33 cellular contexts compared by ENCODE assay signal in genomic region chr2:37281916-37282315, GRCh38. TPM values are rescaled to one million over a fixed set of nuclear protein-coding genes. Genes with fewer than 3 reads are reported as not detected.
DNase-seq lines count a peak whose midpoint lies in the region; ATAC-seq and TF ChIP-seq lines count a peak whose summit lies in the region.
"Had no signal": no experiment of that assay in that cellular context is flagged by ENCODE, and none has a peak within 500 bp of the region (broad histone marks: within the 10 kb centered on the region; RNA-seq: fewer than 3 reads in every experiment).

No MANE protein-coding gene starts in this region.

- TF ChIP-seq CTCF in GM23338 (conservative IDR thresholded peaks at IDR 0.05; ENCODE audit: low read depth in 2 of 2) (peak; percentile 34 to 40; a peak in 3 of 4 replicates), RWPE2 (IDR thresholded peaks at IDR 0.05; ENCODE audit: poor library complexity, severe bottlenecking) (peak; percentile 13), fibroblast of mammary gland (conservative IDR thresholded peaks at IDR 0.05; ENCODE audit: control insufficient read depth, insufficient read depth, low read depth, low read length) (peak; percentile 8), WTC11 (IDR thresholded peaks at IDR 0.05) (no peak)

- H3K4me1 ChIP-seq in ACC112 (ENCODE audit: control insufficient read depth, insufficient read depth, low read length, unreplicated experiment) = peaks cover 34% of the 10 kb centered on the region
- H3K4me1 ChIP-seq in GM23338 (ENCODE audit: insufficient read depth) = no peaks in the 10 kb centered on the region
- no peaks in the 10 kb centered on the region for H3K4me1 ChIP-seq in RWPE2 (ENCODE audit: insufficient read depth, poor library complexity, severe bottlenecking)
- H3K4me1 ChIP-seq: body of pancreas, left lung, right atrium auricular region, spleen, vagina had no signal

- ATAC-seq in GM23338 (no peak), RWPE2 (ENCODE audit: low read depth) (no peak), WTC11 (no peak)
- ATAC-seq: body of pancreas; esophagus mucosa; gastroesophageal sphincter; left lung; naive thymus-derived CD4-positive, alpha-beta T cell; stimulated activated naive B cell treated with anti-CD40 and anti-IgM and Interleukin-4, amounts not matched to agents 10 μg/mL and 1 μg/mL and 100 μg/mL, for 72 hours had no signal

- no peak overlapping the region for H3K4me2 ChIP-seq in GM23338

- no peaks in the 10 kb centered on the region for H4K20me1 ChIP-seq in GM23338 (replicated peaks; ENCODE audit: insufficient read depth)

- H3K36me3 Mint-ChIP-seq in GM23338 (ENCODE audit: low read depth) (peaks cover 22% of the 10 kb centered on the region), WTC11 (peaks cover 44% of the 10 kb centered on the region)

- H3K4me3 ChIP-seq in ACC112 (ENCODE audit: low read depth, low read length) (no peak overlapping the region), GM23338 (no peak overlapping the region), RWPE2 (ENCODE audit: severe bottlenecking) (no peak overlapping the region), fibroblast of mammary gland (ENCODE audit: control insufficient read depth, low read depth, low read length) (no peak overlapping the region)
- H3K4me3 ChIP-seq: body of pancreas, gastroesophageal sphincter, left lung, right atrium auricular region, spleen, vagina had no signal

- H3K4me3 Mint-ChIP-seq in GM23338 (no peak overlapping the region), WTC11 (no peak overlapping the region)
- H3K4me3 Mint-ChIP-seq: activated B cell treated with CpG ODN at 0.5 μM for 24 hours; mesothelial cell of epicardium; naive thymus-derived CD4-positive, alpha-beta T cell; stimulated activated naive B cell treated with anti-CD40 and anti-IgM and Interleukin-4, amounts not matched to agents 10 μg/mL and 1 μg/mL and 100 μg/mL, for 72 hours had no signal

- no peaks in the 10 kb centered on the region for H3K4me1 Mint-ChIP-seq in GM23338
- H3K4me1 Mint-ChIP-seq in WTC11 = no peaks in the 10 kb centered on the region
- H3K4me1 Mint-ChIP-seq: naive thymus-derived CD4-positive, alpha-beta T cell; stimulated activated naive B cell treated with anti-CD40 and anti-IgM and Interleukin-4, amounts not matched to agents 10 μg/mL and 1 μg/mL and 100 μg/mL, for 72 hours had no signal

- H3K36me3 ChIP-seq in ACC112 (ENCODE audit: insufficient read depth, low read length) = peaks cover 26% of the 10 kb centered on the region
- H3K36me3 ChIP-seq in GM23338 (ENCODE audit: insufficient read depth) = peaks cover 24% of the 10 kb centered on the region
- H3K36me3 ChIP-seq in RWPE2 (ENCODE audit: low read depth) = peaks cover 82% of the 10 kb centered on the region

- H3K9me2 ChIP-seq in GM23338 (ENCODE audit: insufficient read depth) = no peaks in the 10 kb centered on the region

- no peaks in the 10 kb centered on the region for H3K9me3 ChIP-seq in RWPE2 (ENCODE audit: severe bottlenecking)
- H3K9me3 ChIP-seq: body of pancreas, gastroesophageal sphincter, left lung, right atrium auricular region, spleen, vagina had no signal

- no peaks in the 10 kb centered on the region for H3K27me3 Mint-ChIP-seq in GM23338 (ENCODE audit: insufficient read depth, low read depth, poor library complexity)
- no peaks in the 10 kb centered on the region for H3K27me3 Mint-ChIP-seq in WTC11 (ENCODE audit: low read depth)
- H3K27me3 Mint-ChIP-seq: activated B cell treated with CpG ODN at 0.5 μM for 24 hours; naive thymus-derived CD4-positive, alpha-beta T cell; stimulated activated naive B cell treated with anti-CD40 and anti-IgM and Interleukin-4, amounts not matched to agents 10 μg/mL and 1 μg/mL and 100 μg/mL, for 72 hours had no signal

- CTCF ChIA-PET in WTC11 (lab: Charles Lee) = no interaction called here

- H3K27ac ChIP-seq in ACC112 (ENCODE audit: low read depth, low read length) (peak overlapping the region; percentile 83; the same call in 1 of the 2 replicates), GM23338 (ENCODE audit: low read depth) (no peak overlapping the region), RWPE2 (ENCODE audit: poor library complexity, severe bottlenecking) (no peak overlapping the region)
- H3K27ac ChIP-seq: body of pancreas, gastroesophageal sphincter, left lung, right atrium auricular region, spleen, vagina had no signal

- H3K27ac Mint-ChIP-seq in GM23338 (no peak overlapping the region), WTC11 (no peak overlapping the region)
- H3K27ac Mint-ChIP-seq: stimulated activated naive B cell treated with anti-CD40 and anti-IgM and Interleukin-4, amounts not matched to agents 10 μg/mL and 1 μg/mL and 100 μg/mL, for 72 hours had no signal

- DNase-seq in GM23338 (ENCODE audit: low spot score) (no peak), RWPE2 (ENCODE audit: low spot score) (no peak), fibroblast of mammary gland (ENCODE audit: low read depth) (no peak), dermis blood vessel endothelial cell (no peak), WTC11 (ENCODE audit: low spot score) (no peak), mesenteric fat pad (ENCODE audit: low spot score) (no peak), iPS-NIHi7 (ENCODE audit: extremely low spot score) (no peak)
- DNase-seq: activated B cell treated with CpG ODN at 0.5 μM for 24 hours; activated CD4-positive, alpha-beta T cell treated with anti-CD3 and anti-CD28 coated beads, Interleukin-2, amount 50 U/mL, for 48 hours; activated effector memory CD4-positive, alpha-beta T cell treated with anti-CD3 and anti-CD28 coated beads, Interleukin-2, amount 50 U/mL, for 16 hours; body of pancreas; C1 segment of cervical spinal cord; Calu3; effector memory CD4-positive, alpha-beta T cell; EL; hippocampal formation; left lung; naive thymus-derived CD4-positive, alpha-beta T cell; NCI-H1436 treated with DMSO at 0.1 percent for 48 hours; NCI-H524 treated with DMSO at 0.1 percent for 48 hours; NK-92 treated with Interleukin-12 subunit alpha and Interleukin-12 subunit beta, amount 100 ng/mL, for 24 hours; occipital lobe; RPMI8226; spleen; stimulated activated CD4-positive, alpha-beta T cell treated with anti-CD3 and anti-CD28 coated beads, Interleukin-2, amount 100 ng/mL, for 48 hours; stimulated activated naive B cell treated with anti-CD40 and anti-IgM and Interleukin-4, amounts not matched to agents 10 μg/mL and 1 μg/mL and 100 μg/mL, for 72 hours; T-helper 9 cell had no signal

- H3K9me3 Mint-ChIP-seq in GM23338 = no peaks in the 10 kb centered on the region
- H3K9me3 Mint-ChIP-seq in WTC11 = no peaks in the 10 kb centered on the region
- H3K9me3 Mint-ChIP-seq: activated B cell treated with CpG ODN at 0.5 μM for 24 hours; mesothelial cell of epicardium; naive thymus-derived CD4-positive, alpha-beta T cell; stimulated activated naive B cell treated with anti-CD40 and anti-IgM and Interleukin-4, amounts not matched to agents 10 μg/mL and 1 μg/mL and 100 μg/mL, for 72 hours had no signal

- H3K27me3 ChIP-seq in ACC112 (ENCODE audit: insufficient read depth, low read length) (no peaks in the 10 kb centered on the region), GM23338 (ENCODE audit: insufficient read depth) (no peaks in the 10 kb centered on the region), RWPE2 (ENCODE audit: insufficient read depth, poor library complexity, severe bottlenecking) (no peaks in the 10 kb centered on the region)
- H3K27me3 ChIP-seq: body of pancreas, gastroesophageal sphincter, left lung, right atrium auricular region, spleen, vagina had no signal

- H2AFZ ChIP-seq in ACC112 (ENCODE audit: low read length, unreplicated experiment) (no peak overlapping the region), GM23338 (no peak overlapping the region)

- POLR2A ChIA-PET in WTC11 (lab: Charles Lee) = no interaction called here

- H3K79me2 ChIP-seq in ACC112 (ENCODE audit: control insufficient read depth, insufficient read depth, low read length, unreplicated experiment) = no peaks in the 10 kb centered on the region
- no peaks in the 10 kb centered on the region for H3K79me2 ChIP-seq in GM23338 (replicated peaks; ENCODE audit: insufficient read depth)

- no peaks in the 10 kb centered on the region for H3F3A ChIP-seq in GM23338 (replicated peaks; ENCODE audit: low read depth)

TF ChIP-seq in GM23338, 12 proteins besides CTCF, POLR2A, EP300 and RAD21 (continues in another document):
- TF ChIP-seq ETS1 (IDR thresholded peaks at IDR 0.05) = no peak
- no peak for TF ChIP-seq ZNF331 (CRISPR knock-in tag; IDR thresholded peaks at IDR 0.05; ENCODE audit: low read depth)

TF ChIP-seq in WTC11, 78 proteins besides CTCF, POLR2A, EP300 and RAD21 (continues in another document):
- TF ChIP-seq ZNF416 (CRISPR knock-in tag; IDR thresholded peaks at IDR 0.05) (no peak), ESRRA (CRISPR knock-in tag; IDR thresholded peaks at IDR 0.05; ENCODE audit: borderline replicate concordance) (no peak), GABPB1 (CRISPR knock-in tag; IDR thresholded peaks at IDR 0.05) (no peak)

RNA-seq across cellular contexts. Expression of gene PRKD3, which starts 42.7 kb away (rescaled TPM):
- total RNA-seq in GM23338 (2014; rRNA removed; shearing (Covaris generic)) = 50.9 and 77.0 TPM in 2 replicates
- 58.9 and 59.7 TPM in 2 replicates for polyA plus RNA-seq in GM23338 (2016; fragmentation: Nextera tagmentation; extraction: Ambion mirVana)
- total RNA-seq in dermis blood vessel endothelial cell (76.5 and 77.1 TPM in 2 replicates), WTC11 (2021) (65.9 to 82.1 TPM (median 68.5 TPM) in 3 replicates), mesenteric fat pad (35.1 TPM)

RNA-seq across cellular contexts. Expression of gene NDUFAF7, which starts 50.5 kb away (rescaled TPM):
- 47.4 and 52.8 TPM in 2 replicates for total RNA-seq in GM23338 (2014; rRNA removed; shearing (Covaris generic))
- polyA plus RNA-seq in GM23338 (2016; fragmentation: Nextera tagmentation; extraction: Ambion mirVana) = 44.3 and 58.2 TPM in 2 replicates
- total RNA-seq in dermis blood vessel endothelial cell (11.3 and 15.7 TPM in 2 replicates), WTC11 (2021) (42.9 to 57.8 TPM (median 44.9 TPM) in 3 replicates), mesenteric fat pad (14.6 TPM)

RNA-seq across cellular contexts. Expression of gene CEBPZ, which starts 50.5 kb away (rescaled TPM):
- 133 and 135 TPM in 2 replicates for total RNA-seq in GM23338 (2014; rRNA removed; shearing (Covaris generic))
- 173 and 185 TPM in 2 replicates for polyA plus RNA-seq in GM23338 (2016; fragmentation: Nextera tagmentation; extraction: Ambion mirVana)
- 56.0 and 63.5 TPM in 2 replicates for total RNA-seq in dermis blood vessel endothelial cell
- total RNA-seq in WTC11 (2021) = 127 to 146 TPM (median 132 TPM) in 3 replicates
- total RNA-seq in mesenteric fat pad = 45.6 TPM
